9 cellular contexts compared by ENCODE assay signal in the genomic region with DNA sequence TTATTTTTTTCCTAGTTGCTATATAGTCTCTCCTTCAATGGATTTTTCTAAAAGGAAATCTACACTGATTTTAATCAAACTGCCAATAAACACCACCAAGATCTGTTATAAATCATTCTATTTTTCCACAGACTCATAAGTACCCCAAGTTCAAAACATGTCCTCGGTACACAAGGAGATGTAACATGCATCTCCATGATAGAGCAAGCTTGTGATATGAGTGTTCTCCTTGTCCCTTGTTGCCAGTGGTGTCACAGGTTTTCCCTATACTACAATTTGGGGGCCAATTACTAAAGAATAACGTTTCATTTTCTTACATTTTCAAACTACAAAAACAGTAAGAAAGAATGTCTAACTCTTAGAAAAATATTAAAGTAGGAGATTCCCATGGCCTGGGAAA. TPM values are rescaled to one million over a fixed set of nuclear protein-coding genes. Genes with fewer than 3 reads are reported as not detected.
A peak's percentile ranks its signal among the peaks of the same experiment; 100 is the strongest.
DNase-seq lines count a peak whose midpoint lies in the region; ATAC-seq lines count a peak whose summit lies in the region.
"Had no signal": no experiment of that assay in that cellular context is flagged by ENCODE, and none has a peak within 500 bp of the region (broad histone marks: within the 10 kb centered on the region; RNA-seq: fewer than 3 reads in every experiment).

No MANE protein-coding gene starts in this region.

- peaks cover 63% of the 10 kb centered on the region for H3K4me1 ChIP-seq in CD4-positive, alpha-beta memory T cell (ENCODE audit: insufficient read depth, low read length)

- H3K9me3 Mint-ChIP-seq in CD4-positive, alpha-beta memory T cell = peaks cover 0 to 1% (median 0%) of the 10 kb centered on the region in 8 donors
- no peaks in the 10 kb centered on the region for H3K9me3 Mint-ChIP-seq in activated naive CD4-positive, alpha-beta T cell treated with anti-CD3 and anti-CD28 coated beads, Interleukin-2, amount 50 U/mL, for 72 hours
- H3K9me3 Mint-ChIP-seq in natural killer cell treated with Interleukin-12 subunit alpha and Interleukin-12 subunit beta and Interleukin-15 and Interleukin-18, amount 100 ng/mL, for 72 hours = no peaks in the 10 kb centered on the region
- H3K9me3 Mint-ChIP-seq: type B pancreatic cell had no signal

- H3K4me1 Mint-ChIP-seq in CD4-positive, alpha-beta memory T cell = peaks cover 46 to 88% (median 57%) of the 10 kb centered on the region in 4 donors
- H3K4me1 Mint-ChIP-seq in natural killer cell treated with Interleukin-12 subunit alpha and Interleukin-12 subunit beta and Interleukin-15 and Interleukin-18, amount 100 ng/mL, for 72 hours (ENCODE audit: low read depth in 2 of 2) = peaks cover 21 to 53% of the 10 kb centered on the region in 2 donors

- intact Hi-C loops in CD4-positive, alpha-beta memory T cell (cut with micrococcal nuclease) = loop anchor here (1.0 to 2.0 kb wide), 2 partner anchors 99 to 129 kb away; no protein-coding TSS in a partner anchor

- no peak for DNase-seq in CD4-positive, alpha-beta memory T cell
- DNase-seq in activated naive CD4-positive, alpha-beta T cell treated with anti-CD3 and anti-CD28 coated beads, Interleukin-2, amount 50 U/mL, for 72 hours (ENCODE audit: low spot score in 2 of 2) = no peak
- DNase-seq in natural killer cell treated with Interleukin-12 subunit alpha and Interleukin-12 subunit beta and Interleukin-15 and Interleukin-18, amount 100 ng/mL, for 72 hours (ENCODE audit: low spot score) = no peak
- no peak for DNase-seq in activated CD8-positive, alpha-beta memory T cell treated with anti-CD3 and anti-CD28 coated beads, Interleukin-2, amount 50 U/mL, for 4 hours

- peak overlapping the region; percentile 86 to 95 (median 94) for H3K4me3 Mint-ChIP-seq in CD4-positive, alpha-beta memory T cell
- peak overlapping the region; percentile 94 for H3K4me3 Mint-ChIP-seq in natural killer cell treated with Interleukin-12 subunit alpha and Interleukin-12 subunit beta and Interleukin-15 and Interleukin-18, amount 100 ng/mL, for 72 hours
- H3K4me3 Mint-ChIP-seq: type B pancreatic cell had no signal

- H3K27me3 Mint-ChIP-seq in CD4-positive, alpha-beta memory T cell = no peaks in the 10 kb centered on the region
- peaks cover 0 to 5% of the 10 kb centered on the region in 2 donors for H3K27me3 Mint-ChIP-seq in natural killer cell treated with Interleukin-12 subunit alpha and Interleukin-12 subunit beta and Interleukin-15 and Interleukin-18, amount 100 ng/mL, for 72 hours
- H3K27me3 Mint-ChIP-seq: type B pancreatic cell had no signal

- CTCF ChIA-PET in CD4-positive, alpha-beta memory T cell (lab: Charles Lee; ENCODE audit: partially characterized antibody) = interaction anchor here (1.0 kb wide), 1 partner anchor 68 kb away, joined by 4 read pairs; no protein-coding TSS in a partner anchor

- ATAC-seq in HG03432 (IDR thresholded peaks at IDR 0.05; ENCODE audit: unreplicated experiment) = peak; percentile 34
- peak; percentile 52 to 58 for ATAC-seq in activated naive CD4-positive, alpha-beta T cell treated with anti-CD3 and anti-CD28 coated beads, Interleukin-2, amount 50 U/mL, for 72 hours
- peak in 1 of 2 donors; percentile 50 for ATAC-seq in natural killer cell treated with Interleukin-12 subunit alpha and Interleukin-12 subunit beta and Interleukin-15 and Interleukin-18, amount 100 ng/mL, for 72 hours
- ATAC-seq in GM18519 (IDR thresholded peaks at IDR 0.05; ENCODE audit: low FRiP score, unreplicated experiment) = no peak
- ATAC-seq in HG02884 (IDR thresholded peaks at IDR 0.05; ENCODE audit: unreplicated experiment) = no peak
- no peak for ATAC-seq in GM19467 (IDR thresholded peaks at IDR 0.05; ENCODE audit: unreplicated experiment)

- H3K27ac Mint-ChIP-seq in CD4-positive, alpha-beta memory T cell = peak overlapping the region; percentile 87 to 92 (median 90)
- H3K27ac Mint-ChIP-seq in activated naive CD4-positive, alpha-beta T cell treated with anti-CD3 and anti-CD28 coated beads, Interleukin-2, amount 50 U/mL, for 72 hours = peak overlapping the region; percentile 93 to 98
- H3K27ac Mint-ChIP-seq in natural killer cell treated with Interleukin-12 subunit alpha and Interleukin-12 subunit beta and Interleukin-15 and Interleukin-18, amount 100 ng/mL, for 72 hours = peak overlapping the region; percentile 88 to 94
- H3K27ac Mint-ChIP-seq: type B pancreatic cell had no signal

- H3K27ac ChIP-seq in CD4-positive, alpha-beta memory T cell (ENCODE audit: low read depth, low read length) = peak overlapping the region; percentile 69

- no peaks in the 10 kb centered on the region for H3K27me3 ChIP-seq in CD4-positive, alpha-beta memory T cell (ENCODE audit: insufficient read depth, low read length)

- H3K4me3 ChIP-seq in CD4-positive, alpha-beta memory T cell (ENCODE audit: low read length in 2 of 2) = peak overlapping the region; percentile 60 to 82

- POLR2A ChIA-PET in CD4-positive, alpha-beta memory T cell (lab: Charles Lee; ENCODE audit: partially characterized antibody) = interaction anchor here (1.1 to 5.3 kb wide), 8 partner anchors 14 to 194 kb away, joined by 3 to 68 read pairs (median 5); a partner anchor contains a TSS

- no peaks in the 10 kb centered on the region for H3K36me3 ChIP-seq in CD4-positive, alpha-beta memory T cell (ENCODE audit: insufficient read depth, low read length)

- H3K36me3 Mint-ChIP-seq in CD4-positive, alpha-beta memory T cell = peaks cover 0 to 32% of the 10 kb centered on the region in 2 donors
- H3K36me3 Mint-ChIP-seq in activated naive CD4-positive, alpha-beta T cell treated with anti-CD3 and anti-CD28 coated beads, Interleukin-2, amount 50 U/mL, for 72 hours = peaks cover 19 to 21% of the 10 kb centered on the region in 2 donors
- H3K36me3 Mint-ChIP-seq in natural killer cell treated with Interleukin-12 subunit alpha and Interleukin-12 subunit beta and Interleukin-15 and Interleukin-18, amount 100 ng/mL, for 72 hours = peaks cover 10% of the 10 kb centered on the region
- H3K36me3 Mint-ChIP-seq: type B pancreatic cell had no signal

- H3K9me3 ChIP-seq in CD4-positive, alpha-beta memory T cell (ENCODE audit: control insufficient read depth in 1 of 2, low read length in 2 of 2) = no peaks in the 10 kb centered on the region

RNA-seq across cellular contexts. Expression of a gene that starts 0.5 kb away (rescaled TPM):
- 10 to 100 TPM; 81.3 to 83.4 TPM for total RNA-seq in CD4-positive, alpha-beta memory T cell
- 10 to 100 TPM; 77.7 to 86.1 TPM for polyA plus RNA-seq in CD4-positive, alpha-beta memory T cell
- total RNA-seq in activated naive CD4-positive, alpha-beta T cell treated with anti-CD3 and anti-CD28 coated beads, Interleukin-2, amount 50 U/mL, for 72 hours = 10 to 100 TPM; 59.5 to 80.3 TPM
- total RNA-seq in natural killer cell treated with Interleukin-12 subunit alpha and Interleukin-12 subunit beta and Interleukin-15 and Interleukin-18, amount 100 ng/mL, for 72 hours = 10 to 100 TPM; 45.8 to 50.2 TPM

Comparison
In these comparisons a context has a peak if more than half of its experiments do, and no peak if none do; other contexts are left out.
1. ATAC-seq: peak in HG03432 (single experiment) and activated naive CD4-positive, alpha-beta T cell treated with anti-CD3 and anti-CD28 coated beads, Interleukin-2, amount 50 U/mL, for 72 hours (2 of 2); none in GM18519 (single experiment), HG02884 (single experiment) and GM19467 (single experiment).
2. Peak in every context shown above with its lines, with median percentiles within 50 percentile points of each other: H3K27ac Mint-ChIP-seq.